ENCODE assay signal across 1 cellular context in genomic region chr19:10568826-10569651, GRCh38.
TF ChIP-seq lines count a peak whose summit lies in the region.

Gene CDKN2D (minus strand): TSS chr19:10568979. CDS start chr19:10568653, 326 bp downstream.

TF ChIP-seq in HepG2, 621 proteins besides CTCF, POLR2A, EP300 and RAD21 (continued from another document):
- TF ChIP-seq ZBTB14 (CRISPR knock-in tag; IDR thresholded peaks at IDR 0.05), result peak; percentile 65
- TF ChIP-seq ZGPAT (CRISPR knock-in tag; IDR thresholded peaks at IDR 0.05), result peak; percentile 49
- TF ChIP-seq ATF2 (CRISPR knock-in tag; IDR thresholded peaks at IDR 0.05), result peak; percentile 61
- TF ChIP-seq PAXIP1 (CRISPR knock-in tag; conservative IDR thresholded peaks at IDR 0.05), result peak; percentile 54
- peak; percentile 77; the same call in 1 of the 2 replicates for TF ChIP-seq SPEN (CRISPR knock-in tag; IDR thresholded peaks at IDR 0.05; ENCODE audit: low read depth)
- peak; percentile 42; the same call in 1 of the 2 replicates for TF ChIP-seq ZNF124 (CRISPR knock-in tag; IDR thresholded peaks at IDR 0.05)
- peak; percentile 57; the same call in 1 of the 2 replicates for TF ChIP-seq DR1 (CRISPR knock-in tag; IDR thresholded peaks at IDR 0.05)
- TF ChIP-seq ZNF432 (CRISPR knock-in tag; IDR thresholded peaks at IDR 0.05; ENCODE audit: borderline replicate concordance), result no peak
- peak; percentile 94 for TF ChIP-seq CSRNP2 (CRISPR knock-in tag; conservative IDR thresholded peaks at IDR 0.05; ENCODE audit: low read depth)
- no peak for TF ChIP-seq NFRKB (IDR thresholded peaks at IDR 0.05)
- peak; percentile 60; the same call in 1 of the 2 replicates for TF ChIP-seq CEBPB (IDR thresholded peaks at IDR 0.05; ENCODE audit: borderline replicate concordance, low read depth, low read length)
- TF ChIP-seq ZBTB2 (CRISPR knock-in tag; IDR thresholded peaks at IDR 0.05; ENCODE audit: low read depth), result peak; percentile 89
- peak; percentile 84; the same call in 1 of the 2 replicates for TF ChIP-seq ZNF816 (CRISPR knock-in tag; IDR thresholded peaks at IDR 0.05; ENCODE audit: borderline replicate concordance)
- 0 out of 2 replicates have a peak, but pooled peaks have one; percentile 22 for TF ChIP-seq ZNF335 (CRISPR knock-in tag; IDR thresholded peaks at IDR 0.05)
- peak; percentile 33; the same call in 1 of the 2 replicates for TF ChIP-seq FOXK2 (IDR thresholded peaks at IDR 0.05)
- TF ChIP-seq HNRNPUL1 (IDR thresholded peaks at IDR 0.05; ENCODE audit: low read depth, low read length), result no peak
- TF ChIP-seq ZMYM4 (CRISPR knock-in tag; IDR thresholded peaks at IDR 0.05), result peak; percentile 71
- no peak for TF ChIP-seq JUND (CRISPR knock-in tag; IDR thresholded peaks at IDR 0.05)
- peak; percentile 79 for TF ChIP-seq YY1 (IDR thresholded peaks at IDR 0.05; ENCODE audit: insufficient read depth, insufficient replicate concordance, low read depth, low read length)
- TF ChIP-seq RFXAP (CRISPR knock-in tag; IDR thresholded peaks at IDR 0.05; ENCODE audit: borderline replicate concordance), result peak; percentile 100
- no peak for TF ChIP-seq ZNF282 (IDR thresholded peaks at IDR 0.05; ENCODE audit: partially characterized antibody)
- TF ChIP-seq ZMYM2 (CRISPR knock-in tag; IDR thresholded peaks at IDR 0.05), result peak; percentile 80
- 0 out of 2 replicates have a peak, but pooled peaks have one; percentile 61 for TF ChIP-seq ZNF275 (CRISPR knock-in tag; IDR thresholded peaks at IDR 0.05; ENCODE audit: borderline replicate concordance)
- peak; percentile 76; the same call in 1 of the 2 replicates for TF ChIP-seq STAT6 (CRISPR knock-in tag; IDR thresholded peaks at IDR 0.05; ENCODE audit: borderline replicate concordance)
- no peak for TF ChIP-seq SIX1 (CRISPR knock-in tag; IDR thresholded peaks at IDR 0.05; ENCODE audit: borderline replicate concordance)
- TF ChIP-seq HOMEZ (CRISPR knock-in tag; IDR thresholded peaks at IDR 0.05; ENCODE audit: low read depth), result peak; percentile 47; the same call in 1 of the 2 replicates
- no peak for TF ChIP-seq SOX6 (IDR thresholded peaks at IDR 0.05)
- TF ChIP-seq SOX6 (CRISPR knock-in tag; IDR thresholded peaks at IDR 0.05), result peak; percentile 42
- TF ChIP-seq MAZ (IDR thresholded peaks at IDR 0.05; ENCODE audit: borderline replicate concordance, low read depth, low read length), result peak; percentile 60; the same call in 1 of the 2 replicates
- peak; percentile 74; the same call in 1 of the 2 replicates for TF ChIP-seq MAZ (CRISPR knock-in tag; IDR thresholded peaks at IDR 0.05; ENCODE audit: low read depth)
- peak; percentile 97 for TF ChIP-seq POGK (CRISPR knock-in tag; conservative IDR thresholded peaks at IDR 0.05)
- peak; percentile 69 for TF ChIP-seq MED8 (CRISPR knock-in tag; IDR thresholded peaks at IDR 0.05; ENCODE audit: insufficient replicate concordance)
